In the genomic region with DNA sequence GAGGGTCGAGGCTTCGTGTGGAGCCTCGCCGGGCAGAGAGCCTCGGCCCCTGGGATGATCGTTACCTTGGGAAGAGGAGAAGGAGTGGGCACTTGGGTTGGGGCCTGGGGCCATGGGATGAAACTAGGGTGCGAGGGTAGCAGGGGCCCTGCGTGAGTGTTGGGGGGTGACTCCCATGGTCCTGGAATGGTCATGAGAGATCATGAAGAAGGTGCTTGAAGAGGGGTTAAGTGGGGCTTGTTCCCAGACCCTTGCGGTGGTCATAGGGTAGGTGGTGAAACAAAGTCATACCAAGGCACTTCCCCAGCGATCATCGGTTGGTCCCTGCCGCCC, we compare ENCODE assay signal across 8 cellular contexts. TPM values are rescaled to one million over a fixed set of nuclear protein-coding genes. Genes with fewer than 3 reads are reported as not detected.
DNase-seq lines count a peak whose midpoint lies in the region; ATAC-seq and TF ChIP-seq lines count a peak whose summit lies in the region.

No MANE protein-coding gene starts in this region.

- H3K27ac ChIP-seq in caudate nucleus (ENCODE audit: low read depth, low read length) = peak overlapping the region; percentile 70

- H3K36me3 ChIP-seq in mucosa of descending colon (ENCODE audit: low read depth) = no peaks in the 10 kb centered on the region

- peak overlapping the region; percentile 7 for H3K4me3 ChIP-seq in mucosa of descending colon

- no peak for TF ChIP-seq CTCF in mucosa of descending colon (IDR thresholded peaks at IDR 0.05)

- DNase-seq in caudate nucleus (lab: John Stamatoyannopoulos, UW) = no peak
- peak in 1 of 3 donors; percentile 19 for DNase-seq in mucosa of descending colon
- no peak for DNase-seq in NCI-H2107 (lab: John Stamatoyannopoulos, UW)
- DNase-seq in ecto neural progenitor cell (ENCODE audit: low spot score) = no peak
- DNase-seq in activated CD8-positive, alpha-beta memory T cell treated with anti-CD3 and anti-CD28 coated beads, Interleukin-2, amount 50 U/mL, for 48 hours = no peak

- intact Hi-C loops in mucosa of descending colon (cut with DNase I, micrococcal nuclease) = no loop called here

- ATAC-seq in GM18867 (IDR thresholded peaks at IDR 0.05; ENCODE audit: unreplicated experiment) (peak; percentile 11), HG03571 (IDR thresholded peaks at IDR 0.05; ENCODE audit: unreplicated experiment) (peak; percentile 4), mucosa of descending colon (peak; percentile 18), GM19324 (IDR thresholded peaks at IDR 0.05; ENCODE audit: low FRiP score, unreplicated experiment) (no peak)

- H3K9me3 ChIP-seq in mucosa of descending colon = no peaks in the 10 kb centered on the region

- peaks cover 24% of the 10 kb centered on the region for H3K4me1 ChIP-seq in mucosa of descending colon (ENCODE audit: low read depth)

RNA-seq across cellular contexts. Expression of a gene that starts 0.3 kb away (rescaled TPM):
- total RNA-seq in mucosa of descending colon = 10 to 100 TPM; 34.9 to 50.7 (median 42.2) TPM

RNA-seq across cellular contexts. Expression of a gene that starts 0.4 kb away (rescaled TPM):
- under 1 TPM; 0.32 to 0.63 (median 0.58) TPM for total RNA-seq in mucosa of descending colon

RNA-seq across cellular contexts. Expression of a gene that starts 23.2 kb away (rescaled TPM):
- total RNA-seq in mucosa of descending colon = 10 to 100 TPM; 63.8 to 87.0 (median 72.6) TPM

RNA-seq across cellular contexts. Expression of a gene that starts 24.9 kb away (rescaled TPM):
- total RNA-seq in mucosa of descending colon = 10 to 100 TPM in 1 of 3 donors, 1 to 10 TPM in 2; 5.8 to 84.3 (median 8.3) TPM

RNA-seq across cellular contexts. Expression of a gene that starts 45.2 kb away (rescaled TPM):
- 100 to 1,000 TPM; 101 to 125 (median 104) TPM for total RNA-seq in mucosa of descending colon
